In genomic region chr5:138515571-138516275, GRCh38 we compare ENCODE assay signal across 26 cellular contexts. TPM values are rescaled to one million over a fixed set of nuclear protein-coding genes. Genes with fewer than 3 reads are reported as not detected.
DNase-seq lines count a peak whose midpoint lies in the region; ATAC-seq, FAIRE-seq and TF ChIP-seq lines count a peak whose summit lies in the region.
"Had no signal": no experiment of that assay in that cellular context is flagged by ENCODE, and none has a peak within 500 bp of the region (broad histone marks: within the 10 kb centered on the region; RNA-seq: fewer than 3 reads in every experiment).

No MANE protein-coding gene starts in this region.

- no peak overlapping the region for H3K4me3 ChIP-seq in vagina
- H3K4me3 ChIP-seq: SJSA1 had no signal

- no peak for DNase-seq in activated CD8-positive, alpha-beta T cell treated with anti-CD3 and anti-CD28 coated beads for 36 hours
- DNase-seq in activated CD8-positive, alpha-beta T cell treated with anti-CD3 and anti-CD28 coated beads, Interleukin-2, amount 10 ng/mL, durations not matched to agents 7 days and 5 days, result no peak
- peak; percentile 49 for DNase-seq in DMS79 (lab: John Stamatoyannopoulos, UW)
- peak in 1 of 61 donors; percentile 26 for DNase-seq in caudate nucleus (lab: John Stamatoyannopoulos, UW)
- DNase-seq in stimulated activated effector memory CD8-positive, alpha-beta T cell treated with anti-CD3 and anti-CD28 coated beads, Interleukin-12 subunit alpha, Interleukin-12 subunit beta, amount 100 ng/mL, for 72 hours (ENCODE audit: low spot score in 2 of 2), result no peak
- DNase-seq in vagina (ENCODE audit: extremely low spot score in 2 of 2), result no peak
- no peak for DNase-seq in urothelium cell line (ENCODE audit: low spot score)
- DNase-seq in effector memory CD8-positive, alpha-beta T cell, result no peak
- DNase-seq: AML-193; C1 segment of cervical spinal cord; Calu3; CD8-positive, alpha-beta memory T cell; DMS153; GDM1; MV-4-11; NCI-H1105 treated with DMSO at 0.1 percent for 48 hours; NCI-H2081; NCI-H2171; NCI-H345; NCI-H524 treated with DMSO at 0.1 percent for 48 hours; NCI-H82 had no signal

- no peak for TF ChIP-seq CTCF in activated CD8-positive, alpha-beta T cell treated with anti-CD3 and anti-CD28 coated beads for 36 hours (IDR thresholded peaks at IDR 0.05)
- no peak for TF ChIP-seq CTCF in vagina (IDR thresholded peaks at IDR 0.05)

- H3K27ac ChIP-seq in caudate nucleus (ENCODE audit: low read depth, low read length) (peak overlapping the region; percentile 14), vagina (no peak overlapping the region)
- H3K27ac ChIP-seq: KMS-11, SJSA1 had no signal

- H3K4me3 Mint-ChIP-seq in activated CD8-positive, alpha-beta T cell treated with anti-CD3 and anti-CD28 coated beads for 36 hours, result no peak overlapping the region
- no peak overlapping the region for H3K4me3 Mint-ChIP-seq in activated CD8-positive, alpha-beta T cell treated with anti-CD3 and anti-CD28 coated beads, Interleukin-2, amount 10 ng/mL, durations not matched to agents 7 days and 5 days
- H3K4me3 Mint-ChIP-seq in stimulated activated effector memory CD8-positive, alpha-beta T cell treated with anti-CD3 and anti-CD28 coated beads, Interleukin-12 subunit alpha, Interleukin-12 subunit beta, amount 100 ng/mL, for 72 hours, result no peak overlapping the region
- no peak overlapping the region for H3K4me3 Mint-ChIP-seq in effector memory CD8-positive, alpha-beta T cell
- H3K4me3 Mint-ChIP-seq: CD8-positive, alpha-beta memory T cell had no signal

- peaks cover 61% of the 10 kb centered on the region for H3K36me3 Mint-ChIP-seq in activated CD8-positive, alpha-beta T cell treated with anti-CD3 and anti-CD28 coated beads for 36 hours (ENCODE audit: low read depth)
- peaks cover 63% of the 10 kb centered on the region for H3K36me3 Mint-ChIP-seq in activated CD8-positive, alpha-beta T cell treated with anti-CD3 and anti-CD28 coated beads, Interleukin-2, amount 10 ng/mL, durations not matched to agents 7 days and 5 days (ENCODE audit: low read depth)
- peaks cover 92% of the 10 kb centered on the region for H3K36me3 Mint-ChIP-seq in stimulated activated effector memory CD8-positive, alpha-beta T cell treated with anti-CD3 and anti-CD28 coated beads, Interleukin-12 subunit alpha, Interleukin-12 subunit beta, amount 100 ng/mL, for 72 hours
- peaks cover 89% of the 10 kb centered on the region for H3K36me3 Mint-ChIP-seq in effector memory CD8-positive, alpha-beta T cell (ENCODE audit: insufficient read depth)

- CTCF ChIA-PET in activated CD8-positive, alpha-beta T cell treated with anti-CD3 and anti-CD28 coated beads for 36 hours (lab: Charles Lee), result interaction anchor here (0.7 to 1.9 kb wide), 2 partner anchors 12 to 164 kb away, joined by 3 to 4 read pairs; no protein-coding TSS in a partner anchor
- CTCF ChIA-PET in activated CD8-positive, alpha-beta T cell treated with anti-CD3 and anti-CD28 coated beads, Interleukin-2, amount 10 ng/mL, durations not matched to agents 7 days and 5 days (lab: Charles Lee), result interaction anchor here (0.8 to 1.9 kb wide), 4 partner anchors 12 to 112 kb away, joined by 3 to 7 read pairs (median 3); no protein-coding TSS in a partner anchor

- no peaks in the 10 kb centered on the region for H3K9me3 ChIP-seq in vagina
- H3K9me3 ChIP-seq: SJSA1 had no signal

- H3K36me3 ChIP-seq in vagina, result peaks cover 0 to 66% of the 10 kb centered on the region in 2 donors

- no peaks in the 10 kb centered on the region for H3K4me1 ChIP-seq in vagina
- H3K4me1 ChIP-seq: SJSA1 had no signal

- H3K27me3 Mint-ChIP-seq in activated CD8-positive, alpha-beta T cell treated with anti-CD3 and anti-CD28 coated beads for 36 hours, result no peaks in the 10 kb centered on the region
- H3K27me3 Mint-ChIP-seq in activated CD8-positive, alpha-beta T cell treated with anti-CD3 and anti-CD28 coated beads, Interleukin-2, amount 10 ng/mL, durations not matched to agents 7 days and 5 days (ENCODE audit: low read depth), result no peaks in the 10 kb centered on the region
- no peaks in the 10 kb centered on the region for H3K27me3 Mint-ChIP-seq in effector memory CD8-positive, alpha-beta T cell
- H3K27me3 Mint-ChIP-seq: CD8-positive, alpha-beta memory T cell had no signal

- peaks cover 13% of the 10 kb centered on the region for H3K4me1 Mint-ChIP-seq in activated CD8-positive, alpha-beta T cell treated with anti-CD3 and anti-CD28 coated beads for 36 hours (ENCODE audit: low read depth)
- peaks cover 7% of the 10 kb centered on the region for H3K4me1 Mint-ChIP-seq in activated CD8-positive, alpha-beta T cell treated with anti-CD3 and anti-CD28 coated beads, Interleukin-2, amount 10 ng/mL, durations not matched to agents 7 days and 5 days (ENCODE audit: low read depth)
- peaks cover 14% of the 10 kb centered on the region for H3K4me1 Mint-ChIP-seq in stimulated activated effector memory CD8-positive, alpha-beta T cell treated with anti-CD3 and anti-CD28 coated beads, Interleukin-12 subunit alpha, Interleukin-12 subunit beta, amount 100 ng/mL, for 72 hours
- H3K4me1 Mint-ChIP-seq in effector memory CD8-positive, alpha-beta T cell (ENCODE audit: low read depth in 2 of 2), result peaks cover 11% of the 10 kb centered on the region in 2 donors

- no peak for FAIRE-seq in urothelium cell line (lab: Jason Lieb, UNC)
- FAIRE-seq: GM18507, HTR-8/SVneo had no signal

- H3K27ac Mint-ChIP-seq in activated CD8-positive, alpha-beta T cell treated with anti-CD3 and anti-CD28 coated beads for 36 hours, result peak overlapping the region; percentile 62
- no peak overlapping the region for H3K27ac Mint-ChIP-seq in activated CD8-positive, alpha-beta T cell treated with anti-CD3 and anti-CD28 coated beads, Interleukin-2, amount 10 ng/mL, durations not matched to agents 7 days and 5 days
- peak overlapping the region; percentile 52 for H3K27ac Mint-ChIP-seq in stimulated activated effector memory CD8-positive, alpha-beta T cell treated with anti-CD3 and anti-CD28 coated beads, Interleukin-12 subunit alpha, Interleukin-12 subunit beta, amount 100 ng/mL, for 72 hours
- no peak overlapping the region for H3K27ac Mint-ChIP-seq in effector memory CD8-positive, alpha-beta T cell

- H3K9me3 Mint-ChIP-seq in activated CD8-positive, alpha-beta T cell treated with anti-CD3 and anti-CD28 coated beads for 36 hours, result no peaks in the 10 kb centered on the region
- no peaks in the 10 kb centered on the region for H3K9me3 Mint-ChIP-seq in activated CD8-positive, alpha-beta T cell treated with anti-CD3 and anti-CD28 coated beads, Interleukin-2, amount 10 ng/mL, durations not matched to agents 7 days and 5 days (ENCODE audit: insufficient read depth)
- H3K9me3 Mint-ChIP-seq in stimulated activated effector memory CD8-positive, alpha-beta T cell treated with anti-CD3 and anti-CD28 coated beads, Interleukin-12 subunit alpha, Interleukin-12 subunit beta, amount 100 ng/mL, for 72 hours, result no peaks in the 10 kb centered on the region
- no peaks in the 10 kb centered on the region for H3K9me3 Mint-ChIP-seq in effector memory CD8-positive, alpha-beta T cell
- H3K9me3 Mint-ChIP-seq: CD8-positive, alpha-beta memory T cell had no signal

- no peak for ATAC-seq in activated CD8-positive, alpha-beta T cell treated with anti-CD3 and anti-CD28 coated beads for 36 hours
- ATAC-seq in activated CD8-positive, alpha-beta T cell treated with anti-CD3 and anti-CD28 coated beads, Interleukin-2, amount 10 ng/mL, durations not matched to agents 7 days and 5 days, result no peak
- ATAC-seq in stimulated activated effector memory CD8-positive, alpha-beta T cell treated with anti-CD3 and anti-CD28 coated beads, Interleukin-12 subunit alpha, Interleukin-12 subunit beta, amount 100 ng/mL, for 72 hours, result no peak
- ATAC-seq in effector memory CD8-positive, alpha-beta T cell (replicated peaks), result no peak
- ATAC-seq: Right ventricle myocardium inferior had no signal

- POLR2A ChIA-PET in activated CD8-positive, alpha-beta T cell treated with anti-CD3 and anti-CD28 coated beads for 36 hours (lab: Charles Lee), result interaction anchor here (1.2 to 2.0 kb wide), 3 partner anchors 11 to 45 kb away, joined by 4 to 7 read pairs (median 6); no protein-coding TSS in a partner anchor
- POLR2A ChIA-PET in activated CD8-positive, alpha-beta T cell treated with anti-CD3 and anti-CD28 coated beads, Interleukin-2, amount 10 ng/mL, durations not matched to agents 7 days and 5 days (lab: Charles Lee), result no interaction called here

- TF ChIP-seq POLR2A in vagina (IDR thresholded peaks at IDR 0.05), result no peak

- H3K27me3 ChIP-seq in vagina, result no peaks in the 10 kb centered on the region
- H3K27me3 ChIP-seq: SJSA1 had no signal

- intact Hi-C loops in activated CD8-positive, alpha-beta T cell treated with anti-CD3 and anti-CD28 coated beads for 36 hours (cut with micrococcal nuclease), result no loop called here
- intact Hi-C loops in vagina (cut with DNase I), result no loop called here

RNA-seq across cellular contexts. Expression of gene ETF1, which starts 27.3 kb away (rescaled TPM):
- 100 to 1,000 TPM; 154 to 161 TPM for total RNA-seq in activated CD8-positive, alpha-beta T cell treated with anti-CD3 and anti-CD28 coated beads for 36 hours
- 10 to 100 TPM; 92.7 to 93.3 TPM for total RNA-seq in activated CD8-positive, alpha-beta T cell treated with anti-CD3 and anti-CD28 coated beads, Interleukin-2, amount 10 ng/mL, durations not matched to agents 7 days and 5 days
- total RNA-seq in vagina, result 60.6 TPM

RNA-seq across cellular contexts. Expression of gene EGR1, which starts 50.4 kb away (rescaled TPM):
- total RNA-seq in activated CD8-positive, alpha-beta T cell treated with anti-CD3 and anti-CD28 coated beads for 36 hours, result 10 to 100 TPM; 46.0 to 46.4 TPM
- 10 to 100 TPM in 1 of 2 experiments, 1 to 10 TPM in 1; 8.9 to 10.1 TPM for total RNA-seq in activated CD8-positive, alpha-beta T cell treated with anti-CD3 and anti-CD28 coated beads, Interleukin-2, amount 10 ng/mL, durations not matched to agents 7 days and 5 days
- total RNA-seq in vagina, result 119 TPM

RNA-seq across cellular contexts. Expression of gene HSPA9, which starts 59.5 kb away (rescaled TPM):
- total RNA-seq in activated CD8-positive, alpha-beta T cell treated with anti-CD3 and anti-CD28 coated beads for 36 hours, result 100 to 1,000 TPM; 426 to 442 TPM
- total RNA-seq in activated CD8-positive, alpha-beta T cell treated with anti-CD3 and anti-CD28 coated beads, Interleukin-2, amount 10 ng/mL, durations not matched to agents 7 days and 5 days, result 100 to 1,000 TPM; 214 to 216 TPM
- total RNA-seq in vagina, result 156 TPM

Comparison
In these comparisons a context has a peak if more than half of its experiments do, and no peak if none do; other contexts are left out.
1. H3K27ac Mint-ChIP-seq: peak in activated CD8-positive, alpha-beta T cell treated with anti-CD3 and anti-CD28 coated beads for 36 hours (single experiment) and stimulated activated effector memory CD8-positive, alpha-beta T cell treated with anti-CD3 and anti-CD28 coated beads, Interleukin-12 subunit alpha, Interleukin-12 subunit beta, amount 100 ng/mL, for 72 hours (single experiment); none in activated CD8-positive, alpha-beta T cell treated with anti-CD3 and anti-CD28 coated beads, Interleukin-2, amount 10 ng/mL, durations not matched to agents 7 days and 5 days (single experiment) and effector memory CD8-positive, alpha-beta T cell (0 of 2).
2. RNA of gene EGR1, which starts 50.4 kb away (total RNA-seq): 119 TPM in vagina (single experiment) and 46.0 to 46.4 TPM in activated CD8-positive, alpha-beta T cell treated with anti-CD3 and anti-CD28 coated beads for 36 hours; 8.9 to 10.1 TPM in activated CD8-positive, alpha-beta T cell treated with anti-CD3 and anti-CD28 coated beads, Interleukin-2, amount 10 ng/mL, durations not matched to agents 7 days and 5 days; every median in the first group is over 4 times any median in the second.